Comparison of ENCODE assay signal across 1 cellular context in genomic region chr6:97215157-97215769, GRCh38.
TF ChIP-seq lines count a peak whose summit lies in the region.

No MANE protein-coding gene starts in this region.

TF ChIP-seq in HEK293, 187 proteins besides CTCF, POLR2A, EP300 and RAD21 (continued from another document and continues in another):
- TF ChIP-seq ZBTB44 (tag by site-specific recombination; IDR thresholded peaks at IDR 0.05) (no peak), ZNF335 (tag by site-specific recombination; conservative IDR thresholded peaks at IDR 0.05) (peak; percentile 24), ZNF629 (tag by site-specific recombination; IDR thresholded peaks at IDR 0.05) (peak; percentile 96), ZNF785 (tag by site-specific recombination; IDR thresholded peaks at IDR 0.05) (peak; percentile 95; the same call in 1 of the 2 replicates), ZNF558 (tag by site-specific recombination; IDR thresholded peaks at IDR 0.05) (0 out of 2 replicates have a peak, but pooled peaks have one; percentile 22), ZNF184 (tag by site-specific recombination; IDR thresholded peaks at IDR 0.05) (peak; percentile 39; the same call in 1 of the 2 replicates), ZBTB21 (tag by site-specific recombination; IDR thresholded peaks at IDR 0.05) (peak; percentile 64; the same call in 1 of the 2 replicates), ZNF600 (tag by site-specific recombination; IDR thresholded peaks at IDR 0.05) (peak; percentile 86), MZF1 (tag by site-specific recombination; IDR thresholded peaks at IDR 0.05; ENCODE audit: borderline replicate concordance) (peak; percentile 22; the same call in 1 of the 2 replicates), IKZF3 (tag by site-specific recombination; IDR thresholded peaks at IDR 0.05) (no peak), ZNF560 (tag by site-specific recombination; IDR thresholded peaks at IDR 0.05; ENCODE audit: borderline replicate concordance) (no peak), ZNF423 (tag by site-specific recombination; IDR thresholded peaks at IDR 0.05) (no peak), ZNF112 (tag by site-specific recombination; IDR thresholded peaks at IDR 0.05) (no peak), TSHZ1 (tag by site-specific recombination; IDR thresholded peaks at IDR 0.05; ENCODE audit: borderline replicate concordance) (peak; percentile 88), ZNF391 (tag by site-specific recombination; IDR thresholded peaks at IDR 0.05; ENCODE audit: borderline replicate concordance, low read depth) (peak; percentile 71; the same call in 1 of the 2 replicates), PRDM1 (tag by site-specific recombination; IDR thresholded peaks at IDR 0.05) (peak; percentile 84), ZNF621 (tag by site-specific recombination; IDR thresholded peaks at IDR 0.05) (no peak), ZSCAN18 (tag by site-specific recombination; IDR thresholded peaks at IDR 0.05) (no peak), ZNF23 (tag by site-specific recombination; IDR thresholded peaks at IDR 0.05; ENCODE audit: borderline replicate concordance) (no peak), ZNF248 (tag by site-specific recombination; IDR thresholded peaks at IDR 0.05) (no peak), FEZF1 (tag by site-specific recombination; IDR thresholded peaks at IDR 0.05) (peak; percentile 33; the same call in 1 of the 2 replicates), BCL11B (tag by site-specific recombination; IDR thresholded peaks at IDR 0.05; ENCODE audit: low read depth) (no peak), INSM2 (tag by site-specific recombination; IDR thresholded peaks at IDR 0.05) (peak; percentile 91), ZNF324 (tag by site-specific recombination; IDR thresholded peaks at IDR 0.05) (peak; percentile 55; the same call in 1 of the 2 replicates), ZNF521 (tag by site-specific recombination; IDR thresholded peaks at IDR 0.05) (no peak), ZFP37 (tag by site-specific recombination; IDR thresholded peaks at IDR 0.05) (0 out of 2 replicates have a peak, but pooled peaks have one; percentile 18), ZSCAN23 (tag by site-specific recombination; IDR thresholded peaks at IDR 0.05) (no peak), ZIC2 (tag by site-specific recombination; IDR thresholded peaks at IDR 0.05) (peak; percentile 23; the same call in 1 of the 2 replicates), PRDM6 (tag by site-specific recombination; IDR thresholded peaks at IDR 0.05) (peak; percentile 91), ZNF792 (tag by site-specific recombination; IDR thresholded peaks at IDR 0.05) (no peak), ZNF654 (tag by site-specific recombination; IDR thresholded peaks at IDR 0.05; ENCODE audit: low read depth) (peak; percentile 74), SP7 (tag by site-specific recombination; IDR thresholded peaks at IDR 0.05) (peak; percentile 77), REST (tag by site-specific recombination; IDR thresholded peaks at IDR 0.05) (no peak), RBAK (tag by site-specific recombination; IDR thresholded peaks at IDR 0.05) (no peak), ZNF639 (tag by site-specific recombination; IDR thresholded peaks at IDR 0.05) (peak; percentile 79), ZFP69B (tag by site-specific recombination; IDR thresholded peaks at IDR 0.05) (peak; percentile 35; the same call in 1 of the 2 replicates), SCRT2 (tag by site-specific recombination; IDR thresholded peaks at IDR 0.05) (0 out of 2 replicates have a peak, but pooled peaks have one; percentile 14), ZNF549 (tag by site-specific recombination; IDR thresholded peaks at IDR 0.05) (no peak), ZNF211 (tag by site-specific recombination; IDR thresholded peaks at IDR 0.05; ENCODE audit: low read depth) (no peak)
- TF ChIP-seq, protein P1, sequence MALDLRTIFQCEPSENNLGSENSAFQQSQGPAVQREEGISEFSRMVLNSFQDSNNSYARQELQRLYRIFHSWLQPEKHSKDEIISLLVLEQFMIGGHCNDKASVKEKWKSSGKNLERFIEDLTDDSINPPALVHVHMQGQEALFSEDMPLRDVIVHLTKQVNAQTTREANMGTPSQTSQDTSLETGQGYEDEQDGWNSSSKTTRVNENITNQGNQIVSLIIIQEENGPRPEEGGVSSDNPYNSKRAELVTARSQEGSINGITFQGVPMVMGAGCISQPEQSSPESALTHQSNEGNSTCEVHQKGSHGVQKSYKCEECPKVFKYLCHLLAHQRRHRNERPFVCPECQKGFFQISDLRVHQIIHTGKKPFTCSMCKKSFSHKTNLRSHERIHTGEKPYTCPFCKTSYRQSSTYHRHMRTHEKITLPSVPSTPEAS (tag by site-specific recombination; IDR thresholded peaks at IDR 0.05): no peak
- TF ChIP-seq, protein P2, sequence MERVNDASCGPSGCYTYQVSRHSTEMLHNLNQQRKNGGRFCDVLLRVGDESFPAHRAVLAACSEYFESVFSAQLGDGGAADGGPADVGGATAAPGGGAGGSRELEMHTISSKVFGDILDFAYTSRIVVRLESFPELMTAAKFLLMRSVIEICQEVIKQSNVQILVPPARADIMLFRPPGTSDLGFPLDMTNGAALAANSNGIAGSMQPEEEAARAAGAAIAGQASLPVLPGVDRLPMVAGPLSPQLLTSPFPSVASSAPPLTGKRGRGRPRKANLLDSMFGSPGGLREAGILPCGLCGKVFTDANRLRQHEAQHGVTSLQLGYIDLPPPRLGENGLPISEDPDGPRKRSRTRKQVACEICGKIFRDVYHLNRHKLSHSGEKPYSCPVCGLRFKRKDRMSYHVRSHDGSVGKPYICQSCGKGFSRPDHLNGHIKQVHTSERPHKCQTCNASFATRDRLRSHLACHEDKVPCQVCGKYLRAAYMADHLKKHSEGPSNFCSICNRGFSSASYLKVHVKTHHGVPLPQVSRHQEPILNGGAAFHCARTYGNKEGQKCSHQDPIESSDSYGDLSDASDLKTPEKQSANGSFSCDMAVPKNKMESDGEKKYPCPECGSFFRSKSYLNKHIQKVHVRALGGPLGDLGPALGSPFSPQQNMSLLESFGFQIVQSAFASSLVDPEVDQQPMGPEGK (tag by site-specific recombination; IDR thresholded peaks at IDR 0.05): no peak
- TF ChIP-seq, protein P3, sequence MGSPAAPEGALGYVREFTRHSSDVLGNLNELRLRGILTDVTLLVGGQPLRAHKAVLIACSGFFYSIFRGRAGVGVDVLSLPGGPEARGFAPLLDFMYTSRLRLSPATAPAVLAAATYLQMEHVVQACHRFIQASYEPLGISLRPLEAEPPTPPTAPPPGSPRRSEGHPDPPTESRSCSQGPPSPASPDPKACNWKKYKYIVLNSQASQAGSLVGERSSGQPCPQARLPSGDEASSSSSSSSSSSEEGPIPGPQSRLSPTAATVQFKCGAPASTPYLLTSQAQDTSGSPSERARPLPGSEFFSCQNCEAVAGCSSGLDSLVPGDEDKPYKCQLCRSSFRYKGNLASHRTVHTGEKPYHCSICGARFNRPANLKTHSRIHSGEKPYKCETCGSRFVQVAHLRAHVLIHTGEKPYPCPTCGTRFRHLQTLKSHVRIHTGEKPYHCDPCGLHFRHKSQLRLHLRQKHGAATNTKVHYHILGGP (tag by site-specific recombination; IDR thresholded peaks at IDR 0.05): no peak
